1 cellular context compared by ENCODE assay signal in genomic region chr6:150410906-150411305, GRCh38.
TF ChIP-seq lines count a peak whose summit lies in the region.

No MANE protein-coding gene starts in this region.

TF ChIP-seq in K562, 482 proteins besides CTCF, POLR2A, EP300 and RAD21 (continued from another document):
- TF ChIP-seq, protein P1, sequence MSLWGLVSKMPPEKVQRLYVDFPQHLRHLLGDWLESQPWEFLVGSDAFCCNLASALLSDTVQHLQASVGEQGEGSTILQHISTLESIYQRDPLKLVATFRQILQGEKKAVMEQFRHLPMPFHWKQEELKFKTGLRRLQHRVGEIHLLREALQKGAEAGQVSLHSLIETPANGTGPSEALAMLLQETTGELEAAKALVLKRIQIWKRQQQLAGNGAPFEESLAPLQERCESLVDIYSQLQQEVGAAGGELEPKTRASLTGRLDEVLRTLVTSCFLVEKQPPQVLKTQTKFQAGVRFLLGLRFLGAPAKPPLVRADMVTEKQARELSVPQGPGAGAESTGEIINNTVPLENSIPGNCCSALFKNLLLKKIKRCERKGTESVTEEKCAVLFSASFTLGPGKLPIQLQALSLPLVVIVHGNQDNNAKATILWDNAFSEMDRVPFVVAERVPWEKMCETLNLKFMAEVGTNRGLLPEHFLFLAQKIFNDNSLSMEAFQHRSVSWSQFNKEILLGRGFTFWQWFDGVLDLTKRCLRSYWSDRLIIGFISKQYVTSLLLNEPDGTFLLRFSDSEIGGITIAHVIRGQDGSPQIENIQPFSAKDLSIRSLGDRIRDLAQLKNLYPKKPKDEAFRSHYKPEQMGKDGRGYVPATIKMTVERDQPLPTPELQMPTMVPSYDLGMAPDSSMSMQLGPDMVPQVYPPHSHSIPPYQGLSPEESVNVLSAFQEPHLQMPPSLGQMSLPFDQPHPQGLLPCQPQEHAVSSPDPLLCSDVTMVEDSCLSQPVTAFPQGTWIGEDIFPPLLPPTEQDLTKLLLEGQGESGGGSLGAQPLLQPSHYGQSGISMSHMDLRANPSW (CRISPR knock-in tag; IDR thresholded peaks at IDR 0.05), result no peak
- TF ChIP-seq DLX4 (CRISPR knock-in tag; IDR thresholded peaks at IDR 0.05) (no peak), POLR2G (IDR thresholded peaks at IDR 0.05; ENCODE audit: low read depth, low read length) (no peak), ZNF695 (CRISPR knock-in tag; IDR thresholded peaks at IDR 0.05) (no peak), ZNF165 (CRISPR knock-in tag; IDR thresholded peaks at IDR 0.05; ENCODE audit: borderline replicate concordance) (no peak), ZNF232 (CRISPR knock-in tag; IDR thresholded peaks at IDR 0.05) (no peak), BHLHE40 (IDR thresholded peaks at IDR 0.05; ENCODE audit: low read length) (no peak)
- TF ChIP-seq, protein P2, sequence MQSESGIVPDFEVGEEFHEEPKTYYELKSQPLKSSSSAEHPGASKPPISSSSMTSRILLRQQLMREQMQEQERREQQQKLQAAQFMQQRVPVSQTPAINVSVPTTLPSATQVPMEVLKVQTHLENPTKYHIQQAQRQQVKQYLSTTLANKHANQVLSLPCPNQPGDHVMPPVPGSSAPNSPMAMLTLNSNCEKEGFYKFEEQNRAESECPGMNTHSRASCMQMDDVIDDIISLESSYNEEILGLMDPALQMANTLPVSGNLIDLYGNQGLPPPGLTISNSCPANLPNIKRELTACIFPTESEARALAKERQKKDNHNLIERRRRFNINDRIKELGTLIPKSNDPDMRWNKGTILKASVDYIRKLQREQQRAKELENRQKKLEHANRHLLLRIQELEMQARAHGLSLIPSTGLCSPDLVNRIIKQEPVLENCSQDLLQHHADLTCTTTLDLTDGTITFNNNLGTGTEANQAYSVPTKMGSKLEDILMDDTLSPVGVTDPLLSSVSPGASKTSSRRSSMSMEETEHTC (IDR thresholded peaks at IDR 0.05), result no peak
- TF ChIP-seq, protein P3, sequence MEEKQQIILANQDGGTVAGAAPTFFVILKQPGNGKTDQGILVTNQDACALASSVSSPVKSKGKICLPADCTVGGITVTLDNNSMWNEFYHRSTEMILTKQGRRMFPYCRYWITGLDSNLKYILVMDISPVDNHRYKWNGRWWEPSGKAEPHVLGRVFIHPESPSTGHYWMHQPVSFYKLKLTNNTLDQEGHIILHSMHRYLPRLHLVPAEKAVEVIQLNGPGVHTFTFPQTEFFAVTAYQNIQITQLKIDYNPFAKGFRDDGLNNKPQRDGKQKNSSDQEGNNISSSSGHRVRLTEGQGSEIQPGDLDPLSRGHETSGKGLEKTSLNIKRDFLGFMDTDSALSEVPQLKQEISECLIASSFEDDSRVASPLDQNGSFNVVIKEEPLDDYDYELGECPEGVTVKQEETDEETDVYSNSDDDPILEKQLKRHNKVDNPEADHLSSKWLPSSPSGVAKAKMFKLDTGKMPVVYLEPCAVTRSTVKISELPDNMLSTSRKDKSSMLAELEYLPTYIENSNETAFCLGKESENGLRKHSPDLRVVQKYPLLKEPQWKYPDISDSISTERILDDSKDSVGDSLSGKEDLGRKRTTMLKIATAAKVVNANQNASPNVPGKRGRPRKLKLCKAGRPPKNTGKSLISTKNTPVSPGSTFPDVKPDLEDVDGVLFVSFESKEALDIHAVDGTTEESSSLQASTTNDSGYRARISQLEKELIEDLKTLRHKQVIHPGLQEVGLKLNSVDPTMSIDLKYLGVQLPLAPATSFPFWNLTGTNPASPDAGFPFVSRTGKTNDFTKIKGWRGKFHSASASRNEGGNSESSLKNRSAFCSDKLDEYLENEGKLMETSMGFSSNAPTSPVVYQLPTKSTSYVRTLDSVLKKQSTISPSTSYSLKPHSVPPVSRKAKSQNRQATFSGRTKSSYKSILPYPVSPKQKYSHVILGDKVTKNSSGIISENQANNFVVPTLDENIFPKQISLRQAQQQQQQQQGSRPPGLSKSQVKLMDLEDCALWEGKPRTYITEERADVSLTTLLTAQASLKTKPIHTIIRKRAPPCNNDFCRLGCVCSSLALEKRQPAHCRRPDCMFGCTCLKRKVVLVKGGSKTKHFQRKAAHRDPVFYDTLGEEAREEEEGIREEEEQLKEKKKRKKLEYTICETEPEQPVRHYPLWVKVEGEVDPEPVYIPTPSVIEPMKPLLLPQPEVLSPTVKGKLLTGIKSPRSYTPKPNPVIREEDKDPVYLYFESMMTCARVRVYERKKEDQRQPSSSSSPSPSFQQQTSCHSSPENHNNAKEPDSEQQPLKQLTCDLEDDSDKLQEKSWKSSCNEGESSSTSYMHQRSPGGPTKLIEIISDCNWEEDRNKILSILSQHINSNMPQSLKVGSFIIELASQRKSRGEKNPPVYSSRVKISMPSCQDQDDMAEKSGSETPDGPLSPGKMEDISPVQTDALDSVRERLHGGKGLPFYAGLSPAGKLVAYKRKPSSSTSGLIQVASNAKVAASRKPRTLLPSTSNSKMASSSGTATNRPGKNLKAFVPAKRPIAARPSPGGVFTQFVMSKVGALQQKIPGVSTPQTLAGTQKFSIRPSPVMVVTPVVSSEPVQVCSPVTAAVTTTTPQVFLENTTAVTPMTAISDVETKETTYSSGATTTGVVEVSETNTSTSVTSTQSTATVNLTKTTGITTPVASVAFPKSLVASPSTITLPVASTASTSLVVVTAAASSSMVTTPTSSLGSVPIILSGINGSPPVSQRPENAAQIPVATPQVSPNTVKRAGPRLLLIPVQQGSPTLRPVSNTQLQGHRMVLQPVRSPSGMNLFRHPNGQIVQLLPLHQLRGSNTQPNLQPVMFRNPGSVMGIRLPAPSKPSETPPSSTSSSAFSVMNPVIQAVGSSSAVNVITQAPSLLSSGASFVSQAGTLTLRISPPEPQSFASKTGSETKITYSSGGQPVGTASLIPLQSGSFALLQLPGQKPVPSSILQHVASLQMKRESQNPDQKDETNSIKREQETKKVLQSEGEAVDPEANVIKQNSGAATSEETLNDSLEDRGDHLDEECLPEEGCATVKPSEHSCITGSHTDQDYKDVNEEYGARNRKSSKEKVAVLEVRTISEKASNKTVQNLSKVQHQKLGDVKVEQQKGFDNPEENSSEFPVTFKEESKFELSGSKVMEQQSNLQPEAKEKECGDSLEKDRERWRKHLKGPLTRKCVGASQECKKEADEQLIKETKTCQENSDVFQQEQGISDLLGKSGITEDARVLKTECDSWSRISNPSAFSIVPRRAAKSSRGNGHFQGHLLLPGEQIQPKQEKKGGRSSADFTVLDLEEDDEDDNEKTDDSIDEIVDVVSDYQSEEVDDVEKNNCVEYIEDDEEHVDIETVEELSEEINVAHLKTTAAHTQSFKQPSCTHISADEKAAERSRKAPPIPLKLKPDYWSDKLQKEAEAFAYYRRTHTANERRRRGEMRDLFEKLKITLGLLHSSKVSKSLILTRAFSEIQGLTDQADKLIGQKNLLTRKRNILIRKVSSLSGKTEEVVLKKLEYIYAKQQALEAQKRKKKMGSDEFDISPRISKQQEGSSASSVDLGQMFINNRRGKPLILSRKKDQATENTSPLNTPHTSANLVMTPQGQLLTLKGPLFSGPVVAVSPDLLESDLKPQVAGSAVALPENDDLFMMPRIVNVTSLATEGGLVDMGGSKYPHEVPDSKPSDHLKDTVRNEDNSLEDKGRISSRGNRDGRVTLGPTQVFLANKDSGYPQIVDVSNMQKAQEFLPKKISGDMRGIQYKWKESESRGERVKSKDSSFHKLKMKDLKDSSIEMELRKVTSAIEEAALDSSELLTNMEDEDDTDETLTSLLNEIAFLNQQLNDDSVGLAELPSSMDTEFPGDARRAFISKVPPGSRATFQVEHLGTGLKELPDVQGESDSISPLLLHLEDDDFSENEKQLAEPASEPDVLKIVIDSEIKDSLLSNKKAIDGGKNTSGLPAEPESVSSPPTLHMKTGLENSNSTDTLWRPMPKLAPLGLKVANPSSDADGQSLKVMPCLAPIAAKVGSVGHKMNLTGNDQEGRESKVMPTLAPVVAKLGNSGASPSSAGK (IDR thresholded peaks at IDR 0.05), result no peak
- TF ChIP-seq, protein P4, sequence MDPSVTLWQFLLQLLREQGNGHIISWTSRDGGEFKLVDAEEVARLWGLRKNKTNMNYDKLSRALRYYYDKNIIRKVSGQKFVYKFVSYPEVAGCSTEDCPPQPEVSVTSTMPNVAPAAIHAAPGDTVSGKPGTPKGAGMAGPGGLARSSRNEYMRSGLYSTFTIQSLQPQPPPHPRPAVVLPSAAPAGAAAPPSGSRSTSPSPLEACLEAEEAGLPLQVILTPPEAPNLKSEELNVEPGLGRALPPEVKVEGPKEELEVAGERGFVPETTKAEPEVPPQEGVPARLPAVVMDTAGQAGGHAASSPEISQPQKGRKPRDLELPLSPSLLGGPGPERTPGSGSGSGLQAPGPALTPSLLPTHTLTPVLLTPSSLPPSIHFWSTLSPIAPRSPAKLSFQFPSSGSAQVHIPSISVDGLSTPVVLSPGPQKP (CRISPR knock-in tag; IDR thresholded peaks at IDR 0.05), result no peak
